In genomic region chr7:34162676-34163075, GRCh38 we compare ENCODE assay signal across 18 cellular contexts.
A peak's percentile ranks its signal among the peaks of the same experiment; 100 is the strongest.
DNase-seq lines count a peak whose midpoint lies in the region; TF ChIP-seq lines count a peak whose summit lies in the region.
"Had no signal": no experiment of that assay in that cellular context is flagged by ENCODE, and none has a peak within 500 bp of the region (broad histone marks: within the 10 kb centered on the region; RNA-seq: fewer than 3 reads in every experiment).

No MANE protein-coding gene starts in this region.

- peak overlapping the region; percentile 76 for H3K27ac ChIP-seq in parathyroid adenoma
- no peak overlapping the region for H3K27ac ChIP-seq in adrenal gland
- H3K27ac ChIP-seq: 22Rv1 had no signal

- TF ChIP-seq POLR2A in adrenal gland (IDR thresholded peaks at IDR 0.05) = no peak

- TF ChIP-seq CTCF in parathyroid adenoma (IDR thresholded peaks at IDR 0.05) = no peak
- TF ChIP-seq CTCF in adrenal gland (IDR thresholded peaks at IDR 0.05) = no peak

- H2AFZ ChIP-seq in parathyroid adenoma = no peak overlapping the region

- H3K4me2 ChIP-seq in parathyroid adenoma (ENCODE audit: low read length) = no peak overlapping the region

- no peaks in the 10 kb centered on the region for H3K79me2 ChIP-seq in parathyroid adenoma

- peak; percentile 87 for DNase-seq in NCI-H1436 (lab: John Stamatoyannopoulos, UW)
- DNase-seq in NCI-H1436 treated with DMSO at 0.1 percent for 48 hours (lab: John Stamatoyannopoulos, UW) = no peak
- DNase-seq in NCI-H1105 treated with DMSO at 0.1 percent for 48 hours (lab: John Stamatoyannopoulos, UW) = peak; percentile 76
- DNase-seq in NCI-H2227 (lab: John Stamatoyannopoulos, UW; ENCODE audit: unreplicated experiment) = peak; percentile 36
- no peak for DNase-seq in activated CD4-positive, CD25-positive, alpha-beta regulatory T cell (lab: John Stamatoyannopoulos, UW)
- no peak for DNase-seq in GM03348 (ENCODE audit: low spot score)
- DNase-seq in adrenal gland = no peak
- DNase-seq: Caco-2, GDM1, GOT3, KBM-7, NCI-H2107, NCI-H526 treated with DMSO at 0.1 percent for 48 hours, SHP77, T-helper 1 cell, T-helper 9 cell had no signal

- H3K4me3 ChIP-seq in parathyroid adenoma (ENCODE audit: low read depth, low read length) = no peak overlapping the region
- H3K4me3 ChIP-seq in adrenal gland = no peak overlapping the region

- H3K9me3 ChIP-seq in parathyroid adenoma (ENCODE audit: control insufficient read depth, low read length) (no peaks in the 10 kb centered on the region), adrenal gland (replicated peaks in 1 of 3) (no peaks in the 10 kb centered on the region)
- H3K9me3 ChIP-seq: Caco-2 had no signal

- WGBS in adrenal gland, 4 donors = 70 to 79% (median 73%) methylated on average over 3 of the region's 3 CpGs

- H3K27me3 ChIP-seq in parathyroid adenoma (ENCODE audit: control insufficient read depth, insufficient read depth, low read length) (no peaks in the 10 kb centered on the region), adrenal gland (no peaks in the 10 kb centered on the region)

- intact Hi-C loops in adrenal gland (cut with DNase I) = no loop called here

- H3K9ac ChIP-seq in parathyroid adenoma = no peak overlapping the region

- H3K36me3 ChIP-seq in parathyroid adenoma (ENCODE audit: control insufficient read depth, insufficient read depth, low read length) (no peaks in the 10 kb centered on the region), adrenal gland (replicated peaks in 1 of 2) (no peaks in the 10 kb centered on the region)

- H3K4me1 ChIP-seq in parathyroid adenoma (peaks cover 18% of the 10 kb centered on the region), adrenal gland (replicated peaks in 1 of 2) (no peaks in the 10 kb centered on the region)
- H3K4me1 ChIP-seq: Caco-2 had no signal

Comparison
In these comparisons a context has a peak if more than half of its experiments do, and no peak if none do; other contexts are left out.
1. DNase-seq: peak in NCI-H1436 (single experiment), NCI-H1105 treated with DMSO at 0.1 percent for 48 hours (single experiment) and NCI-H2227 (single experiment); none in NCI-H1436 treated with DMSO at 0.1 percent for 48 hours (single experiment), activated CD4-positive, CD25-positive, alpha-beta regulatory T cell (0 of 4), GM03348 (single experiment) and adrenal gland (0 of 7).